Comparison of ENCODE assay signal across 32 cellular contexts in the genomic region with DNA sequence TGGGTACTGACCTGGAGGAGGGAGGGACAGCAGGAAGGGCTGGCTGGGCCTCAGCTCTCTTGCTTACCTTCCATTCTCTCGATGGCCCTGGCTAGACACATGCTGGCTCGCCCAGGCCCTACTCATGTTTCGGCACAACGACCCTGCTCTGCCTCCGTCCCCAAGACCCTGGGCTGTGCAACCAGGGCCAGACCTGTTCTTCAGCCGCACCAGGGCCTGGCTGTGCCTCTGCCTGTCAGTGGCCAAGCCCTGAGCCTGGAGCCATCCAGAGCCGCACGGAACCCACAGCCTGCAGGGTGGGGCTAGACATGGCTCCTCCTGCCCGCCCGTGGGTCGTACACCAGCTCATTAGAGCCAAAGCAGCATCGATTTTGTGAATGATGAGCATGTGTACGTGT. TPM values are rescaled to one million over a fixed set of nuclear protein-coding genes. Genes with fewer than 3 reads are reported as not detected.
"Had no signal": no experiment of that assay in that cellular context is flagged by ENCODE, and none has a peak within 500 bp of the region (broad histone marks: within the 10 kb centered on the region; RNA-seq: fewer than 3 reads in every experiment).

No MANE protein-coding gene starts in this region.

- FAIRE-seq: TTC549 had no signal

- H3K27ac Mint-ChIP-seq: activated B cell treated with CpG ODN at 0.5 μM for 24 hours; activated CD4-positive, alpha-beta memory T cell treated with anti-CD3 and anti-CD28 coated beads for 36 hours; activated naive CD4-positive, alpha-beta T cell treated with anti-CD3 and anti-CD28 coated beads, Interleukin-2, amount 10 ng/mL, durations not matched to agents 7 days and 5 days; activated naive CD8-positive, alpha-beta T cell; activated naive CD8-positive, alpha-beta T cell treated with anti-CD3 and anti-CD28 coated beads, Interleukin-2, amount 50 U/mL, for 24 hours; activated T-helper 1 cell treated with anti-CD3 and anti-CD28 coated beads, Interleukin-12 subunit alpha, Interleukin-12 subunit beta, Interleukin-2, Interleukin-4 antibody, amounts not matched to agents 30 ng/mL and 10 ng/mL and 1 ng/mL, durations not matched to agents 14 hours and 24 hours and 36 hours; T-helper 1 cell treated with Interleukin-12 subunit alpha and Interleukin-12 subunit beta and Interleukin-4 antibody, amounts not matched to agents 30 μg/mL and 1 μg/mL, for 36 hours; T-helper 2 cell treated with Interferon-gamma antibody and Interleukin-4, amounts not matched to agents 5 μg/mL and 100 μg/mL, for 36 hours had no signal

- H3K4me3 Mint-ChIP-seq: activated B cell treated with CpG ODN at 0.5 μM for 24 hours; activated CD4-positive, alpha-beta memory T cell treated with anti-CD3 and anti-CD28 coated beads for 36 hours; activated naive CD4-positive, alpha-beta T cell treated with anti-CD3 and anti-CD28 coated beads, Interleukin-2, amount 10 ng/mL, durations not matched to agents 7 days and 5 days; activated naive CD8-positive, alpha-beta T cell; activated naive CD8-positive, alpha-beta T cell treated with anti-CD3 and anti-CD28 coated beads, Interleukin-2, amount 50 U/mL, for 24 hours; activated T-cell treated with anti-CD3 and anti-CD28 coated beads, Interleukin-2, amount 50 U/mL, for 4 hours; activated T-helper 1 cell treated with anti-CD3 and anti-CD28 coated beads, Interleukin-12 subunit alpha, Interleukin-12 subunit beta, Interleukin-2, Interleukin-4 antibody, amounts not matched to agents 30 ng/mL and 10 ng/mL and 1 ng/mL, durations not matched to agents 14 hours and 24 hours and 36 hours; T-helper 1 cell treated with Interleukin-12 subunit alpha and Interleukin-12 subunit beta and Interleukin-4 antibody, amounts not matched to agents 30 μg/mL and 1 μg/mL, for 36 hours; T-helper 2 cell treated with Interferon-gamma antibody and Interleukin-4, amounts not matched to agents 5 μg/mL and 100 μg/mL, for 36 hours had no signal

- H3K36me3 ChIP-seq: brain microvascular endothelial cell, MG63, SJCRH30 had no signal

- H3K9me3 Mint-ChIP-seq: activated B cell treated with CpG ODN at 0.5 μM for 24 hours; activated T-cell treated with anti-CD3 and anti-CD28 coated beads, Interleukin-2, amount 50 U/mL, for 4 hours had no signal

- H3K4me3 ChIP-seq: MG63, SJCRH30 had no signal

- H3K4me1 ChIP-seq: SJCRH30 had no signal

- H3K27ac ChIP-seq: brain microvascular endothelial cell, SJCRH30 had no signal

- H3K36me3 Mint-ChIP-seq: activated CD4-positive, alpha-beta memory T cell treated with anti-CD3 and anti-CD28 coated beads for 36 hours; activated naive CD4-positive, alpha-beta T cell treated with anti-CD3 and anti-CD28 coated beads, Interleukin-2, amount 10 ng/mL, durations not matched to agents 7 days and 5 days; activated naive CD8-positive, alpha-beta T cell had no signal

- H3K27me3 Mint-ChIP-seq: activated naive CD4-positive, alpha-beta T cell treated with anti-CD3 and anti-CD28 coated beads, Interleukin-2, amount 10 ng/mL, durations not matched to agents 7 days and 5 days; activated naive CD8-positive, alpha-beta T cell; activated naive CD8-positive, alpha-beta T cell treated with anti-CD3 and anti-CD28 coated beads, Interleukin-2, amount 50 U/mL, for 24 hours had no signal

- DNase-seq: activated B cell treated with CpG ODN at 0.5 μM for 24 hours; activated CD4-positive, alpha-beta memory T cell treated with anti-CD3 and anti-CD28 coated beads for 36 hours; activated CD4-positive, alpha-beta T cell treated with anti-CD3 and anti-CD28 coated beads for 4 hours; activated CD4-positive, alpha-beta T cell treated with anti-CD3 and anti-CD28 coated beads, Interleukin-2, amount 50 U/mL, for 1 hour; activated CD4-positive, CD25-positive, alpha-beta regulatory T cell treated with anti-CD3 and anti-CD28 coated beads, Interleukin-2, amount 50 U/mL, for 72 hours; activated CD8-positive, alpha-beta memory T cell treated with anti-CD3 and anti-CD28 coated beads, Interleukin-2, amount 50 U/mL, for 4 hours; activated effector memory CD4-positive, alpha-beta T cell treated with Interleukin-2 at 50 U/mL for 16 hours; activated naive CD4-positive, alpha-beta T cell treated with anti-CD3 and anti-CD28 coated beads, Interleukin-2, amount 10 ng/mL, durations not matched to agents 7 days and 5 days; activated naive CD8-positive, alpha-beta T cell treated with anti-CD3 and anti-CD28 coated beads, Interleukin-2, amount 50 U/mL, for 24 hours; activated T-cell treated with anti-CD3 and anti-CD28 coated beads for 4 hours; activated T-cell treated with anti-CD3 and anti-CD28 coated beads, Interleukin-2, amount 50 U/mL, for 4 hours; anterior cingulate cortex; brain microvascular endothelial cell; central memory CD4-positive, alpha-beta T cell; Kasumi-1; MG63; NCI-H1048; NCI-H1105 treated with DMSO at 0.1 percent for 48 hours; NCI-H1436 treated with DMSO at 0.1 percent for 48 hours; NCI-H1694 treated with DMSO at 0.1 percent for 48 hours; NCI-H2029; NCI-H345; NCI-H524 treated with DMSO at 0.1 percent for 48 hours; SHP77; SJCRH30; SK-N-SH had no signal

- H3K27me3 ChIP-seq: brain microvascular endothelial cell, MG63, SJCRH30 had no signal

- H3K9ac ChIP-seq: SK-N-SH had no signal

- H3K4me2 ChIP-seq: SK-N-SH had no signal

- H3K4me1 Mint-ChIP-seq: activated B cell treated with CpG ODN at 0.5 μM for 24 hours; activated naive CD4-positive, alpha-beta T cell treated with anti-CD3 and anti-CD28 coated beads, Interleukin-2, amount 10 ng/mL, durations not matched to agents 7 days and 5 days; activated naive CD8-positive, alpha-beta T cell treated with anti-CD3 and anti-CD28 coated beads, Interleukin-2, amount 50 U/mL, for 24 hours had no signal

- H3K9me3 ChIP-seq: MG63, SJCRH30, SK-N-SH had no signal

- ATAC-seq: activated naive CD8-positive, alpha-beta T cell treated with anti-CD3 and anti-CD28 coated beads, Interleukin-2, amount 50 U/mL, for 24 hours; activated T-cell treated with anti-CD3 and anti-CD28 coated beads, Interleukin-2, amount 50 U/mL, for 4 hours; Panc1 had no signal

RNA-seq across cellular contexts. Expression of gene RTN4R, which starts 47.5 kb away (rescaled TPM):
- total RNA-seq: activated B cell treated with CpG ODN at 0.5 μM for 24 hours had no signal
